Comparison of ENCODE assay signal across 1 cellular context in the genomic region with DNA sequence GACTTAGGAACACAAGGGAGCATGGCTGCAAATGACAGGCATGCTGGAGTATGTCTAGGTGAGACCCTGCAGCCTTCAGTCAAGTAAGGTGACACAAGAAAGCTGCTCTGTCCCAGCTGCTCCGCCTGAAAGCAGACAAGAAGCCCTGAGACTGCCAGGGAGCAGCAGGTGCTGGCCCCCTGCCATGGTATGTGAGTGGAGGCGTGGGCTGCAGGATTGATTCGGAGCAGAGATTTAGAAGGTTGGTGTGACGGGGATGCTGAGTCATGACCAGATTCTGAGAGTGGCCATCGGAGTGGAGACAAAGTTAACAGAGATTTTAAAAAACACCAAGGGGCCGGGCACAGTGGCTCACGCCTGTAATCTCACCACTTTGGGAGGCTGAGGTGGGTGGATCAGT.
TF ChIP-seq lines count a peak whose summit lies in the region.

No MANE protein-coding gene starts in this region.

TF ChIP-seq in HEK293, 187 proteins besides CTCF, POLR2A, EP300 and RAD21 (continued from another document):
- TF ChIP-seq, protein P1, sequence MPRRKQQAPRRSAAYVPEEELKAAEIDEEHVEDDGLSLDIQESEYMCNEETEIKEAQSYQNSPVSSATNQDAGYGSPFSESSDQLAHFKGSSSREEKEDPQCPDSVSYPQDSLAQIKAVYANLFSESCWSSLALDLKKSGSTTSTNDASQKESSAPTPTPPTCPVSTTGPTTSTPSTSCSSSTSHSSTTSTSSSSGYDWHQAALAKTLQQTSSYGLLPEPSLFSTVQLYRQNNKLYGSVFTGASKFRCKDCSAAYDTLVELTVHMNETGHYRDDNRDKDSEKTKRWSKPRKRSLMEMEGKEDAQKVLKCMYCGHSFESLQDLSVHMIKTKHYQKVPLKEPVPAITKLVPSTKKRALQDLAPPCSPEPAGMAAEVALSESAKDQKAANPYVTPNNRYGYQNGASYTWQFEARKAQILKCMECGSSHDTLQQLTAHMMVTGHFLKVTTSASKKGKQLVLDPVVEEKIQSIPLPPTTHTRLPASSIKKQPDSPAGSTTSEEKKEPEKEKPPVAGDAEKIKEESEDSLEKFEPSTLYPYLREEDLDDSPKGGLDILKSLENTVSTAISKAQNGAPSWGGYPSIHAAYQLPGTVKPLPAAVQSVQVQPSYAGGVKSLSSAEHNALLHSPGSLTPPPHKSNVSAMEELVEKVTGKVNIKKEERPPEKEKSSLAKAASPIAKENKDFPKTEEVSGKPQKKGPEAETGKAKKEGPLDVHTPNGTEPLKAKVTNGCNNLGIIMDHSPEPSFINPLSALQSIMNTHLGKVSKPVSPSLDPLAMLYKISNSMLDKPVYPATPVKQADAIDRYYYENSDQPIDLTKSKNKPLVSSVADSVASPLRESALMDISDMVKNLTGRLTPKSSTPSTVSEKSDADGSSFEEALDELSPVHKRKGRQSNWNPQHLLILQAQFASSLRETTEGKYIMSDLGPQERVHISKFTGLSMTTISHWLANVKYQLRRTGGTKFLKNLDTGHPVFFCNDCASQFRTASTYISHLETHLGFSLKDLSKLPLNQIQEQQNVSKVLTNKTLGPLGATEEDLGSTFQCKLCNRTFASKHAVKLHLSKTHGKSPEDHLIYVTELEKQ (tag by site-specific recombination; IDR thresholded peaks at IDR 0.05; ENCODE audit: borderline replicate concordance): no peak
- no peak for TF ChIP-seq ZNF121 (tag by site-specific recombination; IDR thresholded peaks at IDR 0.05)
- TF ChIP-seq SCRT1 (tag by site-specific recombination; IDR thresholded peaks at IDR 0.05; ENCODE audit: borderline replicate concordance): no peak
- TF ChIP-seq HOXA7 (CRISPR knock-in tag; IDR thresholded peaks at IDR 0.05; ENCODE audit: borderline replicate concordance): no peak
- TF ChIP-seq ZNF426 (tag by site-specific recombination; IDR thresholded peaks at IDR 0.05): no peak
- TF ChIP-seq GFI1B (tag by site-specific recombination; IDR thresholded peaks at IDR 0.05): peak; percentile 89
- no peak for TF ChIP-seq BCL11B (tag by site-specific recombination; IDR thresholded peaks at IDR 0.05; ENCODE audit: low read depth)
- TF ChIP-seq WT1 (tag by site-specific recombination; IDR thresholded peaks at IDR 0.05): no peak
- no peak for TF ChIP-seq ZNF48 (tag by site-specific recombination; IDR thresholded peaks at IDR 0.05)
- TF ChIP-seq ZNF792 (tag by site-specific recombination; IDR thresholded peaks at IDR 0.05): no peak
- TF ChIP-seq, protein P2, sequence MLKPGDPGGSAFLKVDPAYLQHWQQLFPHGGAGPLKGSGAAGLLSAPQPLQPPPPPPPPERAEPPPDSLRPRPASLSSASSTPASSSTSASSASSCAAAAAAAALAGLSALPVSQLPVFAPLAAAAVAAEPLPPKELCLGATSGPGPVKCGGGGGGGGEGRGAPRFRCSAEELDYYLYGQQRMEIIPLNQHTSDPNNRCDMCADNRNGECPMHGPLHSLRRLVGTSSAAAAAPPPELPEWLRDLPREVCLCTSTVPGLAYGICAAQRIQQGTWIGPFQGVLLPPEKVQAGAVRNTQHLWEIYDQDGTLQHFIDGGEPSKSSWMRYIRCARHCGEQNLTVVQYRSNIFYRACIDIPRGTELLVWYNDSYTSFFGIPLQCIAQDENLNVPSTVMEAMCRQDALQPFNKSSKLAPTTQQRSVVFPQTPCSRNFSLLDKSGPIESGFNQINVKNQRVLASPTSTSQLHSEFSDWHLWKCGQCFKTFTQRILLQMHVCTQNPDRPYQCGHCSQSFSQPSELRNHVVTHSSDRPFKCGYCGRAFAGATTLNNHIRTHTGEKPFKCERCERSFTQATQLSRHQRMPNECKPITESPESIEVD (tag by site-specific recombination; IDR thresholded peaks at IDR 0.05): no peak
- TF ChIP-seq, protein P3, sequence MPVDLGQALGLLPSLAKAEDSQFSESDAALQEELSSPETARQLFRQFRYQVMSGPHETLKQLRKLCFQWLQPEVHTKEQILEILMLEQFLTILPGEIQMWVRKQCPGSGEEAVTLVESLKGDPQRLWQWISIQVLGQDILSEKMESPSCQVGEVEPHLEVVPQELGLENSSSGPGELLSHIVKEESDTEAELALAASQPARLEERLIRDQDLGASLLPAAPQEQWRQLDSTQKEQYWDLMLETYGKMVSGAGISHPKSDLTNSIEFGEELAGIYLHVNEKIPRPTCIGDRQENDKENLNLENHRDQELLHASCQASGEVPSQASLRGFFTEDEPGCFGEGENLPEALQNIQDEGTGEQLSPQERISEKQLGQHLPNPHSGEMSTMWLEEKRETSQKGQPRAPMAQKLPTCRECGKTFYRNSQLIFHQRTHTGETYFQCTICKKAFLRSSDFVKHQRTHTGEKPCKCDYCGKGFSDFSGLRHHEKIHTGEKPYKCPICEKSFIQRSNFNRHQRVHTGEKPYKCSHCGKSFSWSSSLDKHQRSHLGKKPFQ (tag by site-specific recombination; IDR thresholded peaks at IDR 0.05): no peak
- TF ChIP-seq, protein P4, sequence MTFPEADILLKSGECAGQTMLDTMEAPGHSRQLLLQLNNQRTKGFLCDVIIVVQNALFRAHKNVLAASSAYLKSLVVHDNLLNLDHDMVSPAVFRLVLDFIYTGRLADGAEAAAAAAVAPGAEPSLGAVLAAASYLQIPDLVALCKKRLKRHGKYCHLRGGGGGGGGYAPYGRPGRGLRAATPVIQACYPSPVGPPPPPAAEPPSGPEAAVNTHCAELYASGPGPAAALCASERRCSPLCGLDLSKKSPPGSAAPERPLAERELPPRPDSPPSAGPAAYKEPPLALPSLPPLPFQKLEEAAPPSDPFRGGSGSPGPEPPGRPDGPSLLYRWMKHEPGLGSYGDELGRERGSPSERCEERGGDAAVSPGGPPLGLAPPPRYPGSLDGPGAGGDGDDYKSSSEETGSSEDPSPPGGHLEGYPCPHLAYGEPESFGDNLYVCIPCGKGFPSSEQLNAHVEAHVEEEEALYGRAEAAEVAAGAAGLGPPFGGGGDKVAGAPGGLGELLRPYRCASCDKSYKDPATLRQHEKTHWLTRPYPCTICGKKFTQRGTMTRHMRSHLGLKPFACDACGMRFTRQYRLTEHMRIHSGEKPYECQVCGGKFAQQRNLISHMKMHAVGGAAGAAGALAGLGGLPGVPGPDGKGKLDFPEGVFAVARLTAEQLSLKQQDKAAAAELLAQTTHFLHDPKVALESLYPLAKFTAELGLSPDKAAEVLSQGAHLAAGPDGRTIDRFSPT (tag by site-specific recombination; IDR thresholded peaks at IDR 0.05): no peak
- no peak for TF ChIP-seq FEZF1 (tag by site-specific recombination; IDR thresholded peaks at IDR 0.05)
- TF ChIP-seq ZNF133 (tag by site-specific recombination; IDR thresholded peaks at IDR 0.05): no peak
- TF ChIP-seq SP7 (tag by site-specific recombination; IDR thresholded peaks at IDR 0.05): 0 out of 2 replicates have a peak, but pooled peaks have one; percentile 16
